Comparison of ENCODE assay signal across 8 cellular contexts in genomic region chr10:98268694-98269386, GRCh38. TPM values are rescaled to one million over a fixed set of nuclear protein-coding genes. Genes with fewer than 3 reads are reported as not detected.
A peak's percentile ranks its signal among the peaks of the same experiment; 100 is the strongest.
DNase-seq lines count a peak whose midpoint lies in the region; ATAC-seq and TF ChIP-seq lines count a peak whose summit lies in the region.

No MANE protein-coding gene starts in this region.

- no peak overlapping the region for H3K9ac ChIP-seq in liver (ENCODE audit: low read depth in 1 of 2, low read length in 2 of 2)

- peak; percentile 24 to 44 for ATAC-seq in activated naive CD4-positive, alpha-beta T cell treated with anti-CD3 and anti-CD28 coated beads, Interleukin-2, amount 50 U/mL, for 72 hours
- no peak for ATAC-seq in HG03039 (IDR thresholded peaks at IDR 0.05; ENCODE audit: unreplicated experiment)

- TF ChIP-seq RAD21 in liver (IDR thresholded peaks at IDR 0.05): no peak

- H3K9me3 Mint-ChIP-seq in activated naive CD4-positive, alpha-beta T cell treated with anti-CD3 and anti-CD28 coated beads, Interleukin-2, amount 50 U/mL, for 72 hours: no peaks in the 10 kb centered on the region

- H3K36me3 Mint-ChIP-seq in activated naive CD4-positive, alpha-beta T cell treated with anti-CD3 and anti-CD28 coated beads, Interleukin-2, amount 50 U/mL, for 72 hours: no peaks in the 10 kb centered on the region

- H3K9me3 ChIP-seq in ascending aorta (no peaks in the 10 kb centered on the region), liver (ENCODE audit: control insufficient read depth in 4 of 4, low read length in 3 of 4) (no peaks in the 10 kb centered on the region), uterus (no peaks in the 10 kb centered on the region)

- H3K4me3 ChIP-seq in ascending aorta (peak overlapping the region; percentile 57 to 68), liver (ENCODE audit: low read depth in 1 of 3, low read length in 3 of 3) (peak overlapping the region in 2 of 3 donors; percentile 39 to 57), uterus (peak overlapping the region; percentile 47 to 52)

- H3K4me1 ChIP-seq in ascending aorta (peaks cover 5 to 32% of the 10 kb centered on the region in 2 donors), liver (ENCODE audit: control insufficient read depth in 4 of 4, insufficient read depth in 4 of 4, low read length in 3 of 4) (peaks cover 0 to 15% (median 3%) of the 10 kb centered on the region in 4 donors), uterus (peaks cover 0 to 26% of the 10 kb centered on the region in 2 donors)

- TF ChIP-seq CTCF in ascending aorta (IDR thresholded peaks at IDR 0.05): no peak
- no peak for TF ChIP-seq CTCF in liver (IDR thresholded peaks at IDR 0.05; ENCODE audit: low read depth, low read length, missing input control)
- TF ChIP-seq CTCF in uterus (IDR thresholded peaks at IDR 0.05): no peak

- no peak overlapping the region for H3K27ac Mint-ChIP-seq in activated naive CD4-positive, alpha-beta T cell treated with anti-CD3 and anti-CD28 coated beads, Interleukin-2, amount 50 U/mL, for 72 hours

- H3K36me3 ChIP-seq in ascending aorta: no peaks in the 10 kb centered on the region
- no peaks in the 10 kb centered on the region for H3K36me3 ChIP-seq in liver (ENCODE audit: control insufficient read depth in 4 of 4, insufficient read depth in 3 of 4, low read depth in 1 of 4, low read length in 3 of 4)
- H3K36me3 ChIP-seq in uterus: no peaks in the 10 kb centered on the region

- intact Hi-C loops in ascending aorta (cut with DNase I): loop anchor here (5.0 kb wide), 1 partner anchor 178 kb away; the partner anchor contains the start of gene HPS1
- intact Hi-C loops in uterus (cut with DNase I; ENCODE audit: low total_unique reads): no loop called here

- no peak for TF ChIP-seq POLR2A in uterus (IDR thresholded peaks at IDR 0.05)

- in situ Hi-C loops in G401 (cut with HindIII; ENCODE audit: low sequenced_read_pairs): no loop called here

- no peaks in the 10 kb centered on the region for H3K27me3 ChIP-seq in ascending aorta
- peaks cover 0 to 3% (median 0%) of the 10 kb centered on the region in 4 donors for H3K27me3 ChIP-seq in liver (ENCODE audit: control insufficient read depth in 4 of 4, insufficient read depth in 4 of 4, low read length in 3 of 4)
- no peaks in the 10 kb centered on the region for H3K27me3 ChIP-seq in uterus

- no peak for DNase-seq in activated naive CD4-positive, alpha-beta T cell treated with anti-CD3 and anti-CD28 coated beads, Interleukin-2, amount 50 U/mL, for 72 hours (ENCODE audit: low spot score in 2 of 2)
- DNase-seq in activated naive CD4-positive, alpha-beta T cell (lab: John Stamatoyannopoulos, UW): no peak
- DNase-seq in ascending aorta (ENCODE audit: low spot score in 2 of 2) (peak in 1 of 2 donors; percentile 67), uterus (no peak), G401 (ENCODE audit: low spot score) (no peak), substantia nigra (lab: John Stamatoyannopoulos, UW) (no peak)

- H3K27ac ChIP-seq in ascending aorta: peak overlapping the region; percentile 91 to 98
- H3K27ac ChIP-seq in liver (ENCODE audit: low read depth in 1 of 2, low read length in 2 of 2): peak overlapping the region in 1 of 2 donors; percentile 8
- H3K27ac ChIP-seq in uterus: peak overlapping the region; percentile 94 to 96
- no peak overlapping the region for H3K27ac ChIP-seq in substantia nigra (ENCODE audit: low read depth, low read length, poor library complexity, severe bottlenecking)

- 13% methylated on average over 16 of the region's 16 CpGs for WGBS in liver

TF ChIP-seq in liver, 16 proteins besides CTCF, POLR2A, EP300 and RAD21:
- TF ChIP-seq RXRA (IDR thresholded peaks at IDR 0.05) (peak in 1 of 2 donors; percentile 31), FOXA2 (IDR thresholded peaks at IDR 0.05) (no peak)

RNA-seq across cellular contexts. Expression of gene LOXL4, which starts 0.8 kb away (rescaled TPM):
- not detected for total RNA-seq in activated naive CD4-positive, alpha-beta T cell treated with anti-CD3 and anti-CD28 coated beads, Interleukin-2, amount 50 U/mL, for 72 hours
- total RNA-seq in ascending aorta (3.7 TPM), liver (10 to 100 TPM in 1 of 2 donors, under 1 TPM in 1; 0.84 to 18.5 TPM), uterus (10 to 100 TPM in 3 of 4 donors, 1 to 10 TPM in 1; 8.1 to 16.9 (median 15.1) TPM)
- polyA plus RNA-seq in liver: 1 to 10 TPM in 1 of 2 donors, under 1 TPM in 1; 0.38 to 1.2 TPM
- total RNA-seq in G401 (2014; rRNA removed; shearing (Covaris generic)): not detected in 2 replicates
